ENCODE assay signal across 1 cellular context in genomic region chr7:141715794-141716689, GRCh38.
TF ChIP-seq lines count a peak whose summit lies in the region.

No MANE protein-coding gene starts in this region.

TF ChIP-seq in GM23338, 12 proteins besides CTCF, POLR2A, EP300 and RAD21 (continued from another document):
- no peak for TF ChIP-seq ZNF462 (CRISPR knock-in tag; IDR thresholded peaks at IDR 0.05)
